Comparison of ENCODE assay signal across 24 cellular contexts in genomic region chrX:18650662-18651061, GRCh38. TPM values are rescaled to one million over a fixed set of nuclear protein-coding genes. Genes with fewer than 3 reads are reported as not detected.
A peak's percentile ranks its signal among the peaks of the same experiment; 100 is the strongest.
DNase-seq lines count a peak whose midpoint lies in the region; ATAC-seq, FAIRE-seq and TF ChIP-seq lines count a peak whose summit lies in the region.
"Had no signal": no experiment of that assay in that cellular context is flagged by ENCODE, and none has a peak within 500 bp of the region (broad histone marks: within the 10 kb centered on the region; RNA-seq: fewer than 3 reads in every experiment).

No MANE protein-coding gene starts in this region.

- no peak overlapping the region for H2BK5ac ChIP-seq in neuronal stem cell (ENCODE audit: low read length)

- H3K4me1 Mint-ChIP-seq in astrocyte (ENCODE audit: low read depth, unreplicated experiment) (peaks cover 4% of the 10 kb centered on the region), Calu3 (ENCODE audit: low read depth, unreplicated experiment) (no peaks in the 10 kb centered on the region)
- H3K4me1 Mint-ChIP-seq: CD8-positive, alpha-beta memory T cell had no signal

- no peak overlapping the region for H2AK5ac ChIP-seq in neuronal stem cell (ENCODE audit: low read depth, low read length)

- H3K79me2 ChIP-seq in astrocyte (ENCODE audit: insufficient read depth, low read length) (no peaks in the 10 kb centered on the region), hepatocyte (no peaks in the 10 kb centered on the region)

- H3K4me3 ChIP-seq in astrocyte (ENCODE audit: insufficient read depth, low read depth, low read length) (no peak overlapping the region), hepatocyte (no peak overlapping the region), neuronal stem cell (ENCODE audit: low read length in 2 of 2) (no peak overlapping the region)
- H3K4me3 ChIP-seq: GM23338 had no signal

- H3K36me3 ChIP-seq in astrocyte (ENCODE audit: insufficient read depth, low read length), result no peaks in the 10 kb centered on the region
- H3K36me3 ChIP-seq in hepatocyte (replicated peaks; ENCODE audit: insufficient read depth, low read depth), result no peaks in the 10 kb centered on the region
- no peaks in the 10 kb centered on the region for H3K36me3 ChIP-seq in neuronal stem cell (replicated peaks in 1 of 2; ENCODE audit: control insufficient read depth in 2 of 2, insufficient read depth in 2 of 2, low read length in 2 of 2)
- H3K36me3 ChIP-seq: BE2C had no signal

- no TSS peak for BruUV-seq in Calu3 (replicated peaks; lab: Mats Ljungman, UMichigan)

- TF ChIP-seq CTCF in astrocyte (IDR thresholded peaks at IDR 0.05; ENCODE audit: insufficient read depth, low read depth, low read length) (no peak), hepatocyte (IDR thresholded peaks at IDR 0.05; ENCODE audit: poor library complexity) (no peak), Calu3 (IDR thresholded peaks at IDR 0.05; ENCODE audit: unreplicated experiment) (no peak)

- no peak overlapping the region for H3K4ac ChIP-seq in neuronal stem cell (ENCODE audit: low read length)

- H3K4me3 Mint-ChIP-seq in astrocyte (ENCODE audit: unreplicated experiment) (no peak overlapping the region), Calu3 (ENCODE audit: low read depth, unreplicated experiment) (no peak overlapping the region)
- H3K4me3 Mint-ChIP-seq: CD8-positive, alpha-beta memory T cell; HFFc6 had no signal

- H3K9ac ChIP-seq in astrocyte (ENCODE audit: low read length), result no peak overlapping the region
- H3K9ac ChIP-seq in neuronal stem cell (ENCODE audit: low read depth, low read length, poor library complexity), result no peak overlapping the region

- H3K27me3 Mint-ChIP-seq in astrocyte (ENCODE audit: low read depth, unreplicated experiment) (peaks cover 4% of the 10 kb centered on the region), Calu3 (ENCODE audit: unreplicated experiment) (no peaks in the 10 kb centered on the region)
- H3K27me3 Mint-ChIP-seq: CD4-positive, CD25-positive, alpha-beta regulatory T cell had no signal

- H3K27ac ChIP-seq in astrocyte (ENCODE audit: low read depth, low read length) (no peak overlapping the region), hepatocyte (peak overlapping the region; percentile 29), neuronal stem cell (replicated peaks; ENCODE audit: low read length) (no peak overlapping the region)

- H3K14ac ChIP-seq in neuronal stem cell (ENCODE audit: low read length), result no peak overlapping the region

- H3K4me2 ChIP-seq in astrocyte (ENCODE audit: low read length) (no peak overlapping the region), hepatocyte (no peak overlapping the region), neuronal stem cell (ENCODE audit: insufficient read depth, low read length, poor library complexity, severe bottlenecking) (no peak overlapping the region)
- H3K4me2 ChIP-seq: GM23338 had no signal

- peak; percentile 50 for FAIRE-seq in astrocyte (lab: Jason Lieb, UNC)
- FAIRE-seq: A204.1, GM12892, GM18507 had no signal

- DNase-seq in astrocyte (ENCODE audit: low read depth) (no peak), hepatocyte (ENCODE audit: low spot score) (no peak), neuronal stem cell (ENCODE audit: low spot score) (no peak), Calu3 (no peak), occipital lobe (lab: John Stamatoyannopoulos, UW) (no peak)
- DNase-seq: ACHN; BE2C; C1 segment of cervical spinal cord; CD4-positive, CD25-positive, alpha-beta regulatory T cell; CD8-positive, alpha-beta memory T cell; COR-L47; DMS153; DMS79; GDM1; H7; HFFc6 had no signal

- H4K8ac ChIP-seq in neuronal stem cell (ENCODE audit: low read depth, low read length), result no peak overlapping the region

- H3K27ac Mint-ChIP-seq in astrocyte (ENCODE audit: unreplicated experiment), result no peak overlapping the region
- no peak overlapping the region for H3K27ac Mint-ChIP-seq in Calu3 (ENCODE audit: unreplicated experiment)
- H3K27ac Mint-ChIP-seq: CD4-positive, CD25-positive, alpha-beta regulatory T cell; CD8-positive, alpha-beta memory T cell; GM23338; HFFc6 had no signal

- no peaks in the 10 kb centered on the region for H3K79me1 ChIP-seq in neuronal stem cell (ENCODE audit: low read depth, low read length)

- 94% methylated on average over 6 of the region's 6 CpGs for WGBS in hepatocyte (ENCODE audit: low lambda C conversion rate, missing lambda C conversion rate)
- WGBS in neuronal stem cell (ENCODE audit: extremely low coverage in 2 of 2, insufficient read length in 2 of 2, insufficient replicate concordance in 1 of 2), 2 donors, result no CpG with 5 or more reads among the region's 6 CpGs

- intact Hi-C loops in Calu3 (cut with micrococcal nuclease; ENCODE audit: unreplicated experiment), result no loop called here

- no peaks in the 10 kb centered on the region for H3K9me3 ChIP-seq in astrocyte (ENCODE audit: insufficient read depth, low read depth, low read length)
- H3K9me3 ChIP-seq in hepatocyte (ENCODE audit: low read depth), result no peaks in the 10 kb centered on the region
- H3K9me3 ChIP-seq in neuronal stem cell (replicated peaks in 1 of 2; ENCODE audit: control insufficient read depth in 2 of 2, insufficient read depth in 1 of 2, low read depth in 1 of 2, low read length in 2 of 2), result no peaks in the 10 kb centered on the region
- H3K9me3 ChIP-seq: BE2C had no signal

- no peak overlapping the region for H2BK120ac ChIP-seq in neuronal stem cell (ENCODE audit: low read depth, low read length)

- H3K9me2 ChIP-seq in hepatocyte (replicated peaks; ENCODE audit: insufficient read depth), result no peaks in the 10 kb centered on the region

- no peak overlapping the region for H3K23ac ChIP-seq in neuronal stem cell (ENCODE audit: low read depth, low read length, poor library complexity)

- H3K36me3 Mint-ChIP-seq in astrocyte (ENCODE audit: low read depth, unreplicated experiment), result no peaks in the 10 kb centered on the region
- H3K36me3 Mint-ChIP-seq in Calu3 (ENCODE audit: insufficient read depth, unreplicated experiment), result no peaks in the 10 kb centered on the region
- H3K36me3 Mint-ChIP-seq: CD4-positive, CD25-positive, alpha-beta regulatory T cell; CD8-positive, alpha-beta memory T cell had no signal

- H2BK12ac ChIP-seq in neuronal stem cell (ENCODE audit: low read length), result no peak overlapping the region

- no peaks in the 10 kb centered on the region for H4K20me1 ChIP-seq in astrocyte (ENCODE audit: insufficient read depth, low read length)
- H4K20me1 ChIP-seq in hepatocyte (ENCODE audit: insufficient read depth, poor library complexity, severe bottlenecking), result no peaks in the 10 kb centered on the region

- no peak overlapping the region for H3K18ac ChIP-seq in neuronal stem cell (ENCODE audit: low read length)

- ATAC-seq in HG02642 (IDR thresholded peaks at IDR 0.05; ENCODE audit: poor library complexity, unreplicated experiment), result no peak
- no peak for ATAC-seq in GM19035 (IDR thresholded peaks at IDR 0.05; ENCODE audit: unreplicated experiment)
- ATAC-seq: HCT116 had no signal

- CTCF ChIA-PET in Calu3 (lab: Charles Lee), result no interaction called here

- H3K4me1 ChIP-seq in astrocyte (ENCODE audit: insufficient read depth, low read length) (no peaks in the 10 kb centered on the region), hepatocyte (ENCODE audit: insufficient read depth) (no peaks in the 10 kb centered on the region), neuronal stem cell (ENCODE audit: control insufficient read depth in 2 of 2, insufficient read depth in 1 of 2, low read depth in 1 of 2, low read length in 2 of 2) (peaks cover 0 to 7% of the 10 kb centered on the region in 2 donors)
- H3K4me1 ChIP-seq: BE2C had no signal

- peak overlapping the region; percentile 53 for H4K91ac ChIP-seq in neuronal stem cell (ENCODE audit: low read depth, low read length, poor library complexity)

- no peaks in the 10 kb centered on the region for H3K9me3 Mint-ChIP-seq in astrocyte (ENCODE audit: unreplicated experiment)
- H3K9me3 Mint-ChIP-seq in Calu3 (ENCODE audit: low read depth, unreplicated experiment), result no peaks in the 10 kb centered on the region
- H3K9me3 Mint-ChIP-seq: CD4-positive, CD25-positive, alpha-beta regulatory T cell; GM23338; HFFc6 had no signal

- H3K27me3 ChIP-seq in astrocyte (ENCODE audit: insufficient read depth, low read length), result no peaks in the 10 kb centered on the region
- no peaks in the 10 kb centered on the region for H3K27me3 ChIP-seq in hepatocyte
- H3K27me3 ChIP-seq in neuronal stem cell (ENCODE audit: control insufficient read depth in 3 of 3, insufficient read depth in 3 of 3, low read depth in 1 of 3, low read length in 3 of 3), result no peaks in the 10 kb centered on the region
- H3K27me3 ChIP-seq: BE2C had no signal

- H2BK15ac ChIP-seq in neuronal stem cell (ENCODE audit: low read length), result no peak overlapping the region

- H2AFZ ChIP-seq in astrocyte (ENCODE audit: low read depth, low read length) (no peak overlapping the region), hepatocyte (no peak overlapping the region), neuronal stem cell (ENCODE audit: low read length) (no peak overlapping the region)
- H2AFZ ChIP-seq: GM23338 had no signal

RNA-seq across cellular contexts. Expression of gene RS1, which starts 21.2 kb away (rescaled TPM):
- total RNA-seq in astrocyte (not detected in 2 replicates), hepatocyte (0.43 TPM in 1 of 2 replicates, not detected in the other), Calu3 (2022) (not detected in 2 replicates), occipital lobe (0.16 TPM)
- polyA plus RNA-seq in hepatocyte, result not detected in 2 replicates
- polyA plus RNA-seq in neuronal stem cell (2013, experiment 1 of 2), result 0.01 TPM
- 0.03 TPM for polyA plus RNA-seq in neuronal stem cell (2013, experiment 2 of 2)
- total RNA-seq: CD4-positive, CD25-positive, alpha-beta regulatory T cell; CD8-positive, alpha-beta memory T cell; Daoy; GM23338; H7; HFFc6 had no signal
- polyA plus RNA-seq: CD4-positive, CD25-positive, alpha-beta regulatory T cell; CD8-positive, alpha-beta memory T cell; GM23338 had no signal

RNA-seq across cellular contexts. Expression of gene PPEF1, which starts 56.8 kb away (rescaled TPM):
- total RNA-seq in astrocyte, result 0.14 TPM in 1 of 2 replicates, not detected in the other
- total RNA-seq in hepatocyte, result 0.36 and 3.1 TPM in 2 replicates
- polyA plus RNA-seq in hepatocyte, result 0.22 and 0.57 TPM in 2 replicates
- polyA plus RNA-seq in neuronal stem cell (2013, experiment 1 of 2), result 0.71 TPM
- polyA plus RNA-seq in neuronal stem cell (2013, experiment 2 of 2), result 0.62 TPM
- not detected in 2 replicates for total RNA-seq in Calu3 (2022)
- total RNA-seq in occipital lobe, result 44.5 TPM
- total RNA-seq: CD8-positive, alpha-beta memory T cell; HFFc6 had no signal
- polyA plus RNA-seq: CD4-positive, CD25-positive, alpha-beta regulatory T cell; CD8-positive, alpha-beta memory T cell; GM23338 had no signal

Comparison
In these comparisons a context has a peak if more than half of its experiments do, and no peak if none do; other contexts are left out.
1. RNA of gene PPEF1, which starts 56.8 kb away (total RNA-seq): 44.5 TPM in occipital lobe (single experiment); 0.36 to 3.1 TPM in hepatocyte, 0.14 TPM in astrocyte and not detected in Calu3; every median in the first group is over 10 times any median in the second.